Comparison of ENCODE assay signal across 20 cellular contexts in genomic region chr1:208209286-208209685, GRCh38. TPM values are rescaled to one million over a fixed set of nuclear protein-coding genes. Genes with fewer than 3 reads are reported as not detected.
DNase-seq lines count a peak whose midpoint lies in the region; ATAC-seq, FAIRE-seq and TF ChIP-seq lines count a peak whose summit lies in the region.
"Had no signal": no experiment of that assay in that cellular context is flagged by ENCODE, and none has a peak within 500 bp of the region (broad histone marks: within the 10 kb centered on the region; RNA-seq: fewer than 3 reads in every experiment).

No MANE protein-coding gene starts in this region.

- no peak for TF ChIP-seq CTCF in ascending aorta (IDR thresholded peaks at IDR 0.05)
- TF ChIP-seq CTCF in D721Med (IDR thresholded peaks at IDR 0.05; ENCODE audit: insufficient read depth, missing control alignments), result no peak

- DNase-seq in DMS 273 (lab: John Stamatoyannopoulos, UW; ENCODE audit: unreplicated experiment) (peak; percentile 94), NCI-H1105 (lab: John Stamatoyannopoulos, UW) (peak; percentile 63), ascending aorta (ENCODE audit: low spot score in 2 of 2) (no peak), SHP77 (lab: John Stamatoyannopoulos, UW) (no peak), H7 (no peak), D721Med (ENCODE audit: insufficient read length, low spot score) (no peak)
- DNase-seq: activated CD4-positive, CD25-positive, alpha-beta regulatory T cell; activated CD8-positive, alpha-beta memory T cell treated with anti-CD3 and anti-CD28 coated beads, Interleukin-2, amount 10 ng/mL, durations not matched to agents 7 days and 5 days; aorta; colonic mucosa; COR-L47; heart right ventricle; midbrain; NCI-H1048; stimulated activated CD4-positive, alpha-beta T cell treated with anti-CD3 and anti-CD28 coated beads, Interleukin-4, amount 100 ng/mL, for 24 hours had no signal

- H3K4me1 ChIP-seq in ascending aorta (peaks cover 9 to 40% of the 10 kb centered on the region in 2 donors), muscle layer of duodenum (ENCODE audit: control insufficient read depth in 1 of 2, insufficient read depth in 2 of 2, low read length in 2 of 2) (peaks cover 6 to 22% of the 10 kb centered on the region in 2 donors)

- H3K9me3 ChIP-seq in ascending aorta, result no peaks in the 10 kb centered on the region
- no peaks in the 10 kb centered on the region for H3K9me3 ChIP-seq in muscle layer of duodenum (ENCODE audit: control insufficient read depth in 1 of 2, low read length in 2 of 2)
- H3K9me3 ChIP-seq: colonic mucosa, heart right ventricle had no signal

- FAIRE-seq in D721Med (lab: Jason Lieb, UNC), result no peak
- FAIRE-seq: islet of Langerhans, RCC 7860, urothelium cell line had no signal

- ATAC-seq in HG03378 (IDR thresholded peaks at IDR 0.05; ENCODE audit: unreplicated experiment), result no peak
- ATAC-seq: activated CD8-positive, alpha-beta memory T cell treated with anti-CD3 and anti-CD28 coated beads, Interleukin-2, amount 10 ng/mL, durations not matched to agents 7 days and 5 days; heart right ventricle had no signal

- no peaks in the 10 kb centered on the region for H3K27me3 ChIP-seq in ascending aorta
- H3K27me3 ChIP-seq in muscle layer of duodenum (ENCODE audit: low read depth, low read length), result no peaks in the 10 kb centered on the region
- H3K27me3 ChIP-seq in H7 (ENCODE audit: control insufficient read depth, insufficient read depth, low read length), result no peaks in the 10 kb centered on the region
- H3K27me3 ChIP-seq: colonic mucosa, heart right ventricle had no signal

- intact Hi-C loops in ascending aorta (cut with DNase I), result loop anchor here (5.0 to 10.0 kb wide), 3 partner anchors 342 to 1154 kb away; partner anchors contain the start of genes PFKFB2 and YOD1

- H3K4me3 ChIP-seq in ascending aorta (no peak overlapping the region), muscle layer of duodenum (ENCODE audit: low read depth in 1 of 2, low read length in 2 of 2) (no peak overlapping the region), H7 (ENCODE audit: insufficient read depth, low read depth, low read length) (no peak overlapping the region)
- H3K4me3 ChIP-seq: colonic mucosa, heart right ventricle had no signal

- H3K36me3 ChIP-seq in ascending aorta, result peaks cover 0 to 16% of the 10 kb centered on the region in 2 donors
- H3K36me3 ChIP-seq in muscle layer of duodenum (ENCODE audit: control insufficient read depth in 1 of 2, insufficient read depth in 2 of 2, low read length in 2 of 2), result peaks cover 16 to 28% of the 10 kb centered on the region in 2 donors
- H3K36me3 ChIP-seq in H7 (replicated peaks; ENCODE audit: control insufficient read depth, insufficient read depth, low read length), result no peaks in the 10 kb centered on the region
- H3K36me3 ChIP-seq: colonic mucosa had no signal

- peak overlapping the region; percentile 59 to 92 for H3K27ac ChIP-seq in ascending aorta
- peak overlapping the region; percentile 26 for H3K27ac ChIP-seq in muscle layer of duodenum (ENCODE audit: low read length)
- H3K27ac ChIP-seq: colonic mucosa had no signal

RNA-seq across cellular contexts. Expression of gene PLXNA2, which starts 34.9 kb away (rescaled TPM):
- 33.0 TPM for total RNA-seq in ascending aorta
- total RNA-seq in H7 (2014; rRNA removed; shearing (Covaris generic)), result 1.8 and 5.3 TPM in 2 replicates

Comparison
In these comparisons a context has a peak if more than half of its experiments do, and no peak if none do; other contexts are left out.
1. DNase-seq: peak in DMS 273 (single experiment) and NCI-H1105 (single experiment); none in ascending aorta (0 of 2), SHP77 (0 of 2), H7 (single experiment) and D721Med (single experiment).